Comparison of ENCODE assay signal across 3 cellular contexts in genomic region chr3:50120364-50121095, GRCh38.
TF ChIP-seq lines count a peak whose summit lies in the region.

No MANE protein-coding gene starts in this region.

TF ChIP-seq in H1, 55 proteins besides CTCF, POLR2A, EP300 and RAD21:
- peak; percentile 3 for TF ChIP-seq POLR2AphosphoS5 (IDR thresholded peaks at IDR 0.05; ENCODE audit: low read depth, low read length)
- TF ChIP-seq GTF2F1 (IDR thresholded peaks at IDR 0.05; ENCODE audit: borderline replicate concordance, low read depth, low read length), result no peak

TF ChIP-seq in SK-N-SH treated with all-trans-retinoic acid at 6 μM for 48 hours, 23 proteins besides CTCF, POLR2A, EP300 and RAD21:
- TF ChIP-seq ZNF565 (CRISPR knock-in tag; conservative IDR thresholded peaks at IDR 0.05; ENCODE audit: low read depth) (no peak), ARNTL (CRISPR knock-in tag; IDR thresholded peaks at IDR 0.05; ENCODE audit: borderline replicate concordance, low read depth) (no peak), ZNF8 (CRISPR knock-in tag; IDR thresholded peaks at IDR 0.05) (no peak), ISL1 (CRISPR knock-in tag; IDR thresholded peaks at IDR 0.05) (no peak), PATZ1 (CRISPR knock-in tag; IDR thresholded peaks at IDR 0.05; ENCODE audit: borderline replicate concordance) (no peak), TCF4 (CRISPR knock-in tag; IDR thresholded peaks at IDR 0.05; ENCODE audit: borderline replicate concordance) (no peak), BACH2 (CRISPR knock-in tag; IDR thresholded peaks at IDR 0.05; ENCODE audit: borderline replicate concordance) (no peak), ZNF70 (CRISPR knock-in tag; IDR thresholded peaks at IDR 0.05) (no peak), CSRNP3 (CRISPR knock-in tag; IDR thresholded peaks at IDR 0.05) (no peak), PPARA (CRISPR knock-in tag; IDR thresholded peaks at IDR 0.05; ENCODE audit: borderline replicate concordance) (no peak), OSR1 (CRISPR knock-in tag; IDR thresholded peaks at IDR 0.05) (no peak), RARB (CRISPR knock-in tag; IDR thresholded peaks at IDR 0.05) (no peak), ZFP30 (CRISPR knock-in tag; IDR thresholded peaks at IDR 0.05) (no peak)
- TF ChIP-seq, protein P1, sequence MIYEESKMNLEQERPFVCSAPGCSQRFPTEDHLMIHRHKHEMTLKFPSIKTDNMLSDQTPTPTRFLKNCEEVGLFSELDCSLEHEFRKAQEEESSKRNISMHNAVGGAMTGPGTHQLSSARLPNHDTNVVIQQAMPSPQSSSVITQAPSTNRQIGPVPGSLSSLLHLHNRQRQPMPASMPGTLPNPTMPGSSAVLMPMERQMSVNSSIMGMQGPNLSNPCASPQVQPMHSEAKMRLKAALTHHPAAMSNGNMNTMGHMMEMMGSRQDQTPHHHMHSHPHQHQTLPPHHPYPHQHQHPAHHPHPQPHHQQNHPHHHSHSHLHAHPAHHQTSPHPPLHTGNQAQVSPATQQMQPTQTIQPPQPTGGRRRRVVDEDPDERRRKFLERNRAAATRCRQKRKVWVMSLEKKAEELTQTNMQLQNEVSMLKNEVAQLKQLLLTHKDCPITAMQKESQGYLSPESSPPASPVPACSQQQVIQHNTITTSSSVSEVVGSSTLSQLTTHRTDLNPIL (CRISPR knock-in tag; IDR thresholded peaks at IDR 0.05; ENCODE audit: low read depth), result no peak

TF ChIP-seq in HEK293T, 16 proteins besides CTCF, POLR2A, EP300 and RAD21:
- TF ChIP-seq SP1 (IDR thresholded peaks at IDR 0.05) (no peak), ARNT (IDR thresholded peaks at IDR 0.05) (no peak), SUZ12 (IDR thresholded peaks at IDR 0.05) (no peak), ELF4 (IDR thresholded peaks at IDR 0.05) (no peak), CTBP1 (IDR thresholded peaks at IDR 0.05; ENCODE audit: borderline replicate concordance) (no peak), HDGF (IDR thresholded peaks at IDR 0.05; ENCODE audit: borderline replicate concordance) (no peak), FOXK2 (IDR thresholded peaks at IDR 0.05) (no peak), L3MBTL2 (conservative IDR thresholded peaks at IDR 0.05) (no peak), FOXA1 (IDR thresholded peaks at IDR 0.05) (no peak)
